In genomic region chr3:194485471-194485875, GRCh38 we compare ENCODE assay signal across 8 cellular contexts. TPM values are rescaled to one million over a fixed set of nuclear protein-coding genes. Genes with fewer than 3 reads are reported as not detected.
A peak's percentile ranks its signal among the peaks of the same experiment; 100 is the strongest.
DNase-seq lines count a peak whose midpoint lies in the region; ATAC-seq and TF ChIP-seq lines count a peak whose summit lies in the region.

No MANE protein-coding gene starts in this region.

- H3K4me1 ChIP-seq in breast epithelium (no peaks in the 10 kb centered on the region), mesenchymal stem cell (ENCODE audit: control insufficient read depth, insufficient read depth, low read depth, low read length) (peaks cover 5% of the 10 kb centered on the region)

- H2AK5ac ChIP-seq in mesenchymal stem cell (ENCODE audit: low read length, severe bottlenecking) = no peak overlapping the region

- WGBS in mesenchymal stem cell = 24% methylated on average over 3 of the region's 6 CpGs

- DNase-seq in Jurkat, Clone E6-1 (ENCODE audit: low read depth, low spot score) = no peak
- DNase-seq in breast epithelium (ENCODE audit: low spot score in 2 of 2) (no peak), mesenchymal stem cell (peak; percentile 56), globus pallidus (ENCODE audit: low spot score) (no peak), NCI-H1930 (lab: John Stamatoyannopoulos, UW) (no peak)

- H3K36me3 ChIP-seq in breast epithelium (no peaks in the 10 kb centered on the region), mesenchymal stem cell (ENCODE audit: control insufficient read depth in 1 of 2, insufficient read depth in 2 of 2, low read depth in 1 of 2, low read length in 2 of 2) (peaks cover 0 to 31% of the 10 kb centered on the region in 2 experiments)

- H4K91ac ChIP-seq in mesenchymal stem cell (ENCODE audit: low read length) = no peak overlapping the region

- H3K9ac ChIP-seq in mesenchymal stem cell (ENCODE audit: low read length) = peak overlapping the region; percentile 100

- H3K9me3 ChIP-seq in breast epithelium (no peaks in the 10 kb centered on the region), mesenchymal stem cell (ENCODE audit: control insufficient read depth, low read length) (no peaks in the 10 kb centered on the region)

- H3K23ac ChIP-seq in mesenchymal stem cell (ENCODE audit: low read length in 2 of 2) = no peak overlapping the region

- no peak overlapping the region for H2AFZ ChIP-seq in mesenchymal stem cell (ENCODE audit: low read depth, low read length)

- H4K8ac ChIP-seq in mesenchymal stem cell (ENCODE audit: low read length) = no peak overlapping the region

- H3K27me3 ChIP-seq in breast epithelium (no peaks in the 10 kb centered on the region), mesenchymal stem cell (ENCODE audit: control insufficient read depth in 1 of 2, insufficient read depth in 1 of 2, low read length in 2 of 2) (no peaks in the 10 kb centered on the region)

- peak overlapping the region; percentile 87 for H3K4me2 ChIP-seq in mesenchymal stem cell (ENCODE audit: low read length, poor library complexity, severe bottlenecking)

- H3K4ac ChIP-seq in mesenchymal stem cell (ENCODE audit: low read depth in 1 of 2, low read length in 2 of 2) = no peak overlapping the region

- no peak overlapping the region for H2BK15ac ChIP-seq in mesenchymal stem cell (ENCODE audit: low read depth, poor library complexity, severe bottlenecking)

- peaks cover 2% of the 10 kb centered on the region for H3K79me1 ChIP-seq in mesenchymal stem cell (replicated peaks; ENCODE audit: low read length, poor library complexity, severe bottlenecking)

- H3K18ac ChIP-seq in mesenchymal stem cell (ENCODE audit: low read depth in 1 of 2, low read length in 2 of 2) = peak overlapping the region in 1 of 2 experiments; percentile 99

- peak overlapping the region in 1 of 2 experiments; percentile 90 for H2BK12ac ChIP-seq in mesenchymal stem cell (ENCODE audit: low read length in 2 of 2)

- no peak overlapping the region for H2BK120ac ChIP-seq in mesenchymal stem cell (ENCODE audit: low read depth, low read length)

- peak overlapping the region; percentile 84 for H3K4me3 ChIP-seq in Jurkat, Clone E6-1 (ENCODE audit: low read length)
- H3K4me3 ChIP-seq in breast epithelium (peak overlapping the region; percentile 60 to 96 (median 75)), mesenchymal stem cell (ENCODE audit: insufficient read depth in 1 of 2, low read depth in 1 of 2, low read length in 2 of 2) (peak overlapping the region; percentile 79 to 96)

- no peak overlapping the region for H2BK5ac ChIP-seq in mesenchymal stem cell (ENCODE audit: low read depth, low read length, poor library complexity, severe bottlenecking)

- ATAC-seq in HG03457 (IDR thresholded peaks at IDR 0.05; ENCODE audit: unreplicated experiment) (no peak), GM19035 (IDR thresholded peaks at IDR 0.05; ENCODE audit: unreplicated experiment) (no peak)

- H3K27ac ChIP-seq in C4-2B (peak overlapping the region; percentile 81), breast epithelium (peak overlapping the region; percentile 92 to 96), mesenchymal stem cell (ENCODE audit: low read length, poor library complexity, severe bottlenecking) (peak overlapping the region; percentile 48)

- TF ChIP-seq CTCF in C4-2B (conservative IDR thresholded peaks at IDR 0.05) (no peak), breast epithelium (IDR thresholded peaks at IDR 0.05) (no peak)

- no peak overlapping the region for H3K14ac ChIP-seq in mesenchymal stem cell (ENCODE audit: low read length in 2 of 2)

- TF ChIP-seq POLR2A in breast epithelium (IDR thresholded peaks at IDR 0.05) = no peak

- intact Hi-C loops in breast epithelium (cut with DNase I; ENCODE audit: low total_unique reads) = loop anchor here (5.0 kb wide), 1 partner anchor 97 kb away; no protein-coding TSS in a partner anchor

RNA-seq across cellular contexts. Expression of gene ATP13A3, which starts 1.3 kb away (rescaled TPM):
- polyA plus RNA-seq in Jurkat, Clone E6-1 (2012; ENCODE audit: insufficient read depth, insufficient read length) = 27.4 TPM
- 100 to 1,000 TPM; 132 to 170 (median 142) TPM for total RNA-seq in breast epithelium
- 52.5 TPM for polyA plus RNA-seq in mesenchymal stem cell (2013, experiment 1 of 2)
- 54.3 TPM for polyA plus RNA-seq in mesenchymal stem cell (2013, experiment 2 of 2)
